18 cellular contexts compared by ENCODE assay signal in genomic region chr12:56695327-56696101, GRCh38. TPM values are rescaled to one million over a fixed set of nuclear protein-coding genes. Genes with fewer than 3 reads are reported as not detected.
A peak's percentile ranks its signal among the peaks of the same experiment; 100 is the strongest.
DNase-seq lines count a peak whose midpoint lies in the region; ATAC-seq and TF ChIP-seq lines count a peak whose summit lies in the region.
"Had no signal": no experiment of that assay in that cellular context is flagged by ENCODE, and none has a peak within 500 bp of the region (broad histone marks: within the 10 kb centered on the region; RNA-seq: fewer than 3 reads in every experiment).

No MANE protein-coding gene starts in this region.

- no peak overlapping the region for H3K9ac ChIP-seq in IMR-90 (ENCODE audit: low read depth, low read length)

- H3K36me3 ChIP-seq in CD8-positive, alpha-beta memory T cell (ENCODE audit: insufficient read depth, low read length), result no peaks in the 10 kb centered on the region
- H3K36me3 ChIP-seq in IMR-90 (ENCODE audit: control insufficient read depth, insufficient read depth, low read length) (no peaks in the 10 kb centered on the region), sigmoid colon (no peaks in the 10 kb centered on the region)
- H3K36me3 ChIP-seq: HAP-1, Peyer's patch had no signal

- no peak overlapping the region; the same call in 1 of the 2 replicates for H3K18ac ChIP-seq in IMR-90 (ENCODE audit: low read depth, low read length)

- no peak overlapping the region for H3K23ac ChIP-seq in IMR-90 (ENCODE audit: low read depth, low read length)

- no peak for TF ChIP-seq RAD21 in IMR-90 (IDR thresholded peaks at IDR 0.05; ENCODE audit: low read length)

- H2BK120ac ChIP-seq in IMR-90 (ENCODE audit: low read depth, low read length), result no peak overlapping the region

- H3K4ac ChIP-seq in IMR-90 (ENCODE audit: low read depth, low read length), result no peak overlapping the region

- no peak overlapping the region for H3K14ac ChIP-seq in IMR-90 (replicated peaks; ENCODE audit: low read depth, low read length)

- no peaks in the 10 kb centered on the region for H3K27me3 ChIP-seq in CD8-positive, alpha-beta memory T cell (ENCODE audit: insufficient read depth, low read length, poor library complexity, severe bottlenecking)
- no peaks in the 10 kb centered on the region for H3K27me3 ChIP-seq in IMR-90 (ENCODE audit: control insufficient read depth, insufficient read depth, low read length)
- H3K27me3 ChIP-seq in sigmoid colon, result no peaks in the 10 kb centered on the region
- H3K27me3 ChIP-seq: Peyer's patch had no signal

- no peak overlapping the region for H2AK5ac ChIP-seq in IMR-90 (ENCODE audit: low read depth, low read length)

- no peaks in the 10 kb centered on the region for H3K79me1 ChIP-seq in IMR-90 (ENCODE audit: low read depth in 1 of 2, low read length in 2 of 2)

- TF ChIP-seq CTCF in IMR-90 (conservative IDR thresholded peaks at IDR 0.05; ENCODE audit: low read depth, low read length) (no peak), WTC11 (IDR thresholded peaks at IDR 0.05) (no peak), nephron progenitor cell (IDR thresholded peaks at IDR 0.05) (no peak), sigmoid colon (IDR thresholded peaks at IDR 0.05) (no peak)

- no peak for DNase-seq in CD8-positive, alpha-beta memory T cell
- DNase-seq in IMR-90 (peak; percentile 55), WTC11 (ENCODE audit: low spot score) (no peak), nephron progenitor cell (no peak), NCI-H1694 treated with DMSO at 0.1 percent for 48 hours (lab: John Stamatoyannopoulos, UW) (no peak), D341Med (ENCODE audit: low spot score) (no peak), sigmoid colon (no peak)
- DNase-seq: activated B cell treated with CpG ODN at 0.5 μM for 24 hours, Calu3, cortex of kidney, immature natural killer cell, NCI-H2081 treated with DMSO at 0.1 percent for 48 hours, SW 1271 had no signal

- H3K9me3 Mint-ChIP-seq in CD8-positive, alpha-beta memory T cell, result no peaks in the 10 kb centered on the region
- H3K9me3 Mint-ChIP-seq in WTC11 (no peaks in the 10 kb centered on the region), nephron progenitor cell (no peaks in the 10 kb centered on the region)
- H3K9me3 Mint-ChIP-seq: activated B cell treated with CpG ODN at 0.5 μM for 24 hours, immature natural killer cell had no signal

- H3K36me3 Mint-ChIP-seq in CD8-positive, alpha-beta memory T cell, result no peaks in the 10 kb centered on the region
- H3K36me3 Mint-ChIP-seq in WTC11 (no peaks in the 10 kb centered on the region), nephron progenitor cell (ENCODE audit: low read depth) (no peaks in the 10 kb centered on the region)
- H3K36me3 Mint-ChIP-seq: immature natural killer cell had no signal

- no peak overlapping the region for H4K5ac ChIP-seq in IMR-90 (ENCODE audit: low read depth, low read length)

- peak overlapping the region in 3 of 8 donors; percentile 22 to 77 (median 45) for H3K27ac Mint-ChIP-seq in CD8-positive, alpha-beta memory T cell
- peak overlapping the region; percentile 75 for H3K27ac Mint-ChIP-seq in WTC11
- peak overlapping the region; percentile 94 for H3K27ac Mint-ChIP-seq in nephron progenitor cell
- H3K27ac Mint-ChIP-seq: activated B cell treated with CpG ODN at 0.5 μM for 24 hours had no signal

- dilution Hi-C loops in IMR-90 (cut with HindIII; ENCODE audit: low sequenced_read_pairs, unreplicated experiment), result no loop called here

- no peaks in the 10 kb centered on the region for H3K4me1 Mint-ChIP-seq in CD8-positive, alpha-beta memory T cell
- H3K4me1 Mint-ChIP-seq in WTC11 (peaks cover 20% of the 10 kb centered on the region), nephron progenitor cell (peaks cover 14% of the 10 kb centered on the region)

- no CpG with 5 or more reads among the region's 2 CpGs for WGBS in IMR-90 (ENCODE audit: extremely low coverage in 2 of 2, insufficient read length in 1 of 2), 2 experiments
- 85 to 89% methylated on average over 2 of the region's 2 CpGs for WGBS in sigmoid colon, 2 donors

- no peak overlapping the region for H2BK20ac ChIP-seq in IMR-90 (ENCODE audit: low read depth, low read length)

- H3K4me2 ChIP-seq in IMR-90 (ENCODE audit: low read depth, low read length), result peak overlapping the region; percentile 33; the same call in 1 of the 2 replicates

- H3K56ac ChIP-seq in IMR-90 (ENCODE audit: extremely low read depth, insufficient read depth, low read length), result no peak overlapping the region

- POLR2A ChIA-PET in CD8-positive, alpha-beta memory T cell (lab: Charles Lee), result no interaction called here
- POLR2A ChIA-PET in IMR-90 (lab: Charles Lee; ENCODE audit: unreplicated experiment) (no interaction called here), WTC11 (lab: Charles Lee) (no interaction called here)

- H3K9me1 ChIP-seq in IMR-90 (ENCODE audit: insufficient read depth, low read length), result no peaks in the 10 kb centered on the region

- H3K9me3 ChIP-seq in CD8-positive, alpha-beta memory T cell (ENCODE audit: low read length), result no peaks in the 10 kb centered on the region
- H3K9me3 ChIP-seq in IMR-90 (ENCODE audit: control insufficient read depth, insufficient read depth, low read length), result no peaks in the 10 kb centered on the region
- no peaks in the 10 kb centered on the region for H3K9me3 ChIP-seq in sigmoid colon
- H3K9me3 ChIP-seq: HAP-1, Peyer's patch had no signal

- H2BK15ac ChIP-seq in IMR-90 (ENCODE audit: low read depth, low read length), result no peak overlapping the region

- H3K4me3 Mint-ChIP-seq in CD8-positive, alpha-beta memory T cell, result no peak overlapping the region
- H3K4me3 Mint-ChIP-seq in WTC11 (no peak overlapping the region), nephron progenitor cell (no peak overlapping the region)
- H3K4me3 Mint-ChIP-seq: activated B cell treated with CpG ODN at 0.5 μM for 24 hours, immature natural killer cell had no signal

- H2AFZ ChIP-seq in IMR-90 (replicated peaks; ENCODE audit: low read length, poor library complexity), result no peak overlapping the region

- H3K4me1 ChIP-seq in CD8-positive, alpha-beta memory T cell (ENCODE audit: insufficient read depth, low read length), result no peaks in the 10 kb centered on the region
- H3K4me1 ChIP-seq in IMR-90 (ENCODE audit: control insufficient read depth, insufficient read depth, low read length) (peaks cover 3% of the 10 kb centered on the region; the same call in 1 of the 2 replicates), sigmoid colon (no peaks in the 10 kb centered on the region)
- H3K4me1 ChIP-seq: HAP-1, Peyer's patch had no signal

- no peaks in the 10 kb centered on the region for H3K27me3 Mint-ChIP-seq in CD8-positive, alpha-beta memory T cell
- H3K27me3 Mint-ChIP-seq in WTC11 (ENCODE audit: low read depth), result no peaks in the 10 kb centered on the region; the same call in 1 of the 2 replicates
- peaks cover 5% of the 10 kb centered on the region for H3K27me3 Mint-ChIP-seq in nephron progenitor cell (ENCODE audit: low read depth, poor library complexity)
- H3K27me3 Mint-ChIP-seq: activated B cell treated with CpG ODN at 0.5 μM for 24 hours had no signal

- no TSS peak for BruUV-seq in IMR-90 (replicated peaks; lab: Mats Ljungman, UMichigan)

- TF ChIP-seq POLR2A in IMR-90 (IDR thresholded peaks at IDR 0.05; ENCODE audit: low read depth, low read length), result no peak
- TF ChIP-seq POLR2A in sigmoid colon (IDR thresholded peaks at IDR 0.05), result no peak

- H4K20me1 ChIP-seq in IMR-90 (ENCODE audit: insufficient read depth, low read length), result no peaks in the 10 kb centered on the region

- H4K8ac ChIP-seq in IMR-90 (ENCODE audit: low read depth in 2 of 2, low read length in 2 of 2), result no peak overlapping the region

- intact Hi-C loops in IMR-90 (cut with micrococcal nuclease) (no loop called here), sigmoid colon (cut with DNase I) (no loop called here)

- no peak for TF ChIP-seq EP300 in sigmoid colon (IDR thresholded peaks at IDR 0.05)

- no peak overlapping the region for H2BK5ac ChIP-seq in IMR-90 (ENCODE audit: low read depth, low read length, poor library complexity, severe bottlenecking)

- peak overlapping the region; percentile 47 for H3K27ac ChIP-seq in CD8-positive, alpha-beta memory T cell (ENCODE audit: low read depth, low read length)
- no peak overlapping the region for H3K27ac ChIP-seq in IMR-90 (ENCODE audit: insufficient read depth, low read length)
- no peak overlapping the region for H3K27ac ChIP-seq in sigmoid colon
- H3K27ac ChIP-seq: epithelial cell of prostate, Peyer's patch, skin epidermis had no signal

- in situ Hi-C loops in IMR-90 (cut with MboI; ENCODE audit: low sequenced_read_pairs), result no loop called here

- no peak overlapping the region for H4K91ac ChIP-seq in IMR-90 (ENCODE audit: insufficient read depth, low read depth, low read length)

- peak; percentile 69 for ATAC-seq in IMR-90 (ENCODE audit: low read depth)
- no peak for ATAC-seq in WTC11
- ATAC-seq in GM18870 (IDR thresholded peaks at IDR 0.05; ENCODE audit: unreplicated experiment), result no peak

- CTCF ChIA-PET in CD8-positive, alpha-beta memory T cell (lab: Charles Lee), result no interaction called here
- CTCF ChIA-PET in IMR-90 (lab: Yijun Ruan, JAX) (no interaction called here), WTC11 (lab: Charles Lee) (no interaction called here)

- H2AK9ac ChIP-seq in IMR-90 (replicated peaks; ENCODE audit: low read depth, low read length, poor library complexity), result no peak overlapping the region

- no peak overlapping the region for H3K4me3 ChIP-seq in CD8-positive, alpha-beta memory T cell (ENCODE audit: low read length)
- H3K4me3 ChIP-seq in IMR-90 (ENCODE audit: insufficient read depth, low read depth, low read length) (no peak overlapping the region), sigmoid colon (no peak overlapping the region)
- H3K4me3 ChIP-seq: HAP-1, Peyer's patch, skin epidermis had no signal

RNA-seq across cellular contexts. Expression of gene PTGES3, which starts 7.4 kb away (rescaled TPM):
- total RNA-seq in CD8-positive, alpha-beta memory T cell, result 100 to 1,000 TPM; 431 to 437 TPM
- polyA plus RNA-seq in CD8-positive, alpha-beta memory T cell, result 242 TPM
- total RNA-seq in IMR-90 (2012; rRNA removed), result 42.7 and 101 TPM in 2 replicates
- polyA plus RNA-seq in IMR-90 (2012; rRNA removed), result 70.4 and 73.2 TPM in 2 replicates
- polyA plus RNA-seq in IMR-90 (2012; cell fraction: cytosol; rRNA removed), result 24.6 and 33.9 TPM in 2 replicates
- 13.9 and 18.5 TPM in 2 replicates for polyA plus RNA-seq in IMR-90 (2012; cell fraction: nucleus; rRNA removed; ENCODE audit: low replicate concordance)
- 394 to 436 TPM (median 420 TPM) in 3 replicates for total RNA-seq in WTC11 (2021)
- 100 to 1,000 TPM in 3 of 4 donors, 10 to 100 TPM in 1; 92.8 to 156 (median 120) TPM for total RNA-seq in sigmoid colon
- 100 to 1,000 TPM; 179 to 209 (median 185) TPM for polyA plus RNA-seq in sigmoid colon

RNA-seq across cellular contexts. Expression of gene NACA, which starts 29.6 kb away (rescaled TPM):
- total RNA-seq in CD8-positive, alpha-beta memory T cell, result 1,000 to 10,000 TPM in 1 of 2 experiments, 100 to 1,000 TPM in 1; 957 to 1,017 TPM
- 1,079 TPM for polyA plus RNA-seq in CD8-positive, alpha-beta memory T cell
- 1,223 and 1,512 TPM in 2 replicates for total RNA-seq in IMR-90 (2012; rRNA removed)
- 587 and 662 TPM in 2 replicates for polyA plus RNA-seq in IMR-90 (2012; rRNA removed)
- polyA plus RNA-seq in IMR-90 (2012; cell fraction: cytosol; rRNA removed), result 249 and 281 TPM in 2 replicates
- 74.3 and 201 TPM in 2 replicates for polyA plus RNA-seq in IMR-90 (2012; cell fraction: nucleus; rRNA removed; ENCODE audit: low replicate concordance)
- total RNA-seq in WTC11 (2021), result 987 to 1,052 TPM (median 1,025 TPM) in 3 replicates
- 1,000 to 10,000 TPM; 1,056 to 1,536 (median 1,356) TPM for total RNA-seq in sigmoid colon
- polyA plus RNA-seq in sigmoid colon, result 1,000 to 10,000 TPM; 1,639 to 2,405 (median 1,646) TPM

RNA-seq across cellular contexts. Expression of gene ATP5F1B, which starts 49.7 kb away (rescaled TPM):
- total RNA-seq in CD8-positive, alpha-beta memory T cell, result 100 to 1,000 TPM; 925 to 960 TPM
- polyA plus RNA-seq in CD8-positive, alpha-beta memory T cell, result 828 TPM
- 795 and 812 TPM in 2 replicates for total RNA-seq in IMR-90 (2012; rRNA removed)
- 853 and 915 TPM in 2 replicates for polyA plus RNA-seq in IMR-90 (2012; rRNA removed)
- 464 and 534 TPM in 2 replicates for polyA plus RNA-seq in IMR-90 (2012; cell fraction: cytosol; rRNA removed)
- polyA plus RNA-seq in IMR-90 (2012; cell fraction: nucleus; rRNA removed; ENCODE audit: low replicate concordance), result 245 and 449 TPM in 2 replicates
- total RNA-seq in WTC11 (2021), result 971 to 1,064 TPM (median 1,005 TPM) in 3 replicates
- total RNA-seq in sigmoid colon, result 100 to 1,000 TPM; 414 to 487 (median 449) TPM
- polyA plus RNA-seq in sigmoid colon, result 1,000 to 10,000 TPM in 2 of 3 donors, 100 to 1,000 TPM in 1; 899 to 1,730 (median 1,188) TPM

RNA-seq across cellular contexts. Expression of gene PRIM1, which starts 56.6 kb away (rescaled TPM):
- total RNA-seq in CD8-positive, alpha-beta memory T cell, result 10 to 100 TPM; 79.1 to 80.5 TPM
- 39.6 TPM for polyA plus RNA-seq in CD8-positive, alpha-beta memory T cell
- total RNA-seq in IMR-90 (2012; rRNA removed), result 12.0 and 15.3 TPM in 2 replicates
- polyA plus RNA-seq in IMR-90 (2012; rRNA removed), result 6.7 and 8.6 TPM in 2 replicates
- polyA plus RNA-seq in IMR-90 (2012; cell fraction: cytosol; rRNA removed), result 0.96 and 1.0 TPM in 2 replicates
- polyA plus RNA-seq in IMR-90 (2012; cell fraction: nucleus; rRNA removed; ENCODE audit: low replicate concordance), result 1.4 and 4.9 TPM in 2 replicates
- 51.7 to 54.5 TPM (median 54.0 TPM) in 3 replicates for total RNA-seq in WTC11 (2021)
- 1 to 10 TPM; 3.9 to 7.5 (median 6.5) TPM for total RNA-seq in sigmoid colon
- 10 to 100 TPM in 1 of 3 donors, 1 to 10 TPM in 2; 2.4 to 11.0 (median 5.3) TPM for polyA plus RNA-seq in sigmoid colon
